In the genomic region with DNA sequence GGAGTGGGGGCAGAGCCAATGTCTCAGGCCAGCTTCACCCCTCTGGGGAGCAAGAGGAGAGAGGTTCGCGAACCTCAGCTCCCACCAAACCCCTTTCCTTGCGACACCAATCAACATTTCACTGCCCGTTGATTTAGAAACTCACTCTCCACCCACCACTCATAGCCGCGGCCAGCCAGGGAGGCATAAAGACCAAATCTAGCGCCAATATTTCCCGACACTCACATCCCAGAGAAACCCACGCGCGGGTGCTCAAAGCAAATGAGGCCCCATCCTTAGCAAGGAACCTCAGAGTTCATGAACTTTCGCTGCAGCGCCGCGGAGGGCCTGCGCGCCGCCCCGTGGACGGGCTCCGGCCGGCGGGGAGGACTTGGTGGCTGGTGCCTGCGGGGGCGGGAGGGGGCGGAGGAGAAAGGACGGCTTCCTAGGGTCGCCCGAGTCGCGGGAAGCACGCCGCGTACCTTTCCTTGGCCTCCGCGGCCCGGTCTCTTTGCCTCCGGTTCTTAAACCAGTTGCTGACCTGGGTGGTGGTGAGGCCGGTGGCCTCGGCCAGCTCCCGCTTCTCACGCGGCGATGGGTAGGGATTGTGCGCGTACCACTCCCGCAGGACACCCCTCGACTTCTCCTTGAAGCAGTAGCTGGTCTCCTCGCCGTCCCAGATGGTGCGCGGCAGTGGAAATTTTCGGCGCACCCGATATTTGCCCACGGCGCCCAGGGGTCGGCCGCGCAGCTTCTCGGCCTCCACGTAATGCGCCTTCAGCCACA, we compare ENCODE assay signal across 8 cellular contexts. TPM values are rescaled to one million over a fixed set of nuclear protein-coding genes. Genes with fewer than 3 reads are reported as not detected.
DNase-seq lines count a peak whose midpoint lies in the region; ATAC-seq, FAIRE-seq and TF ChIP-seq lines count a peak whose summit lies in the region.

No MANE protein-coding gene starts in this region.

- in situ Hi-C loops in K562 (cut with MboI) = no loop called here

- TF ChIP-seq RAD21 in HCT116 (IDR thresholded peaks at IDR 0.05; ENCODE audit: low read depth) (no peak), K562 (CRISPR knock-in tag; conservative IDR thresholded peaks at IDR 0.05 in 1 of 2, IDR thresholded peaks at IDR 0.05 in 1 of 2) (no peak)

- H3K4me3 ChIP-seq in HCT116 (replicated peaks in 1 of 2; ENCODE audit: low read depth in 1 of 2, low read length in 2 of 2) (peak overlapping the region; percentile 50 to 70), K562 (peak overlapping the region; percentile 32; the same call in 1 of the 2 replicates), mesendoderm (ENCODE audit: low read length) (no peak overlapping the region)

- H3K18ac ChIP-seq in mesendoderm (ENCODE audit: low read length) = no peak overlapping the region

- H3K27me3 ChIP-seq in HCT116 (ENCODE audit: insufficient read depth, low read length) = peaks cover 15% of the 10 kb centered on the region; the same call in 1 of the 2 replicates
- peaks cover 0 to 20% of the 10 kb centered on the region in 2 experiments; a peak in 2 of 5 replicates for H3K27me3 ChIP-seq in K562 (ENCODE audit: control insufficient read depth in 2 of 2, insufficient read depth in 2 of 2, low read length in 2 of 2)
- H3K27me3 ChIP-seq in mesendoderm (ENCODE audit: insufficient read depth, low read length, poor library complexity) = peaks cover 59% of the 10 kb centered on the region

- peak overlapping the region; percentile 46; the same call in 1 of the 2 replicates for H3K27ac ChIP-seq in HCT116 (ENCODE audit: low read depth, low read length)
- H3K27ac ChIP-seq in K562 (ENCODE audit: extremely low read depth, low read depth, low read length) = no peak overlapping the region
- H3K27ac ChIP-seq in mesendoderm (ENCODE audit: low read depth, low read length) = no peak overlapping the region

- H2BK15ac ChIP-seq in mesendoderm (replicated peaks; ENCODE audit: low read depth) = no peak overlapping the region

- H3K56ac ChIP-seq in mesendoderm (ENCODE audit: low read length) = peak overlapping the region; percentile 54

- DNase-seq in AG08396 (ENCODE audit: low spot score) = peak; percentile 65
- no peak for DNase-seq in HCT116 (ENCODE audit: low read depth, low spot score)
- peak; percentile 24 to 43 (median 30) for DNase-seq in K562 (ENCODE audit: extremely low read depth in 1 of 4, low spot score in 3 of 4)
- peak; percentile 27 for DNase-seq in mesendoderm
- no peak for DNase-seq in retina
- DNase-seq in OCI-M1 (lab: John Stamatoyannopoulos, UW) = no peak
- no peak for DNase-seq in pons (ENCODE audit: low spot score)
- no peak for DNase-seq in activated effector memory CD4-positive, alpha-beta T cell treated with Interleukin-2 at 50 U/mL for 16 hours

- peak overlapping the region; percentile 85 for H2AFZ ChIP-seq in HCT116 (ENCODE audit: low read depth, low read length, poor library complexity, severe bottlenecking)
- H2AFZ ChIP-seq in K562 (ENCODE audit: low read depth, low read length) = peak overlapping the region; percentile 68

- no peak for FAIRE-seq in K562 (lab: Jason Lieb, UNC)

- no peak overlapping the region for H3K4ac ChIP-seq in mesendoderm (ENCODE audit: low read depth, low read length)

- no peaks in the 10 kb centered on the region for H3K9me1 ChIP-seq in K562 (ENCODE audit: control insufficient read depth, insufficient read depth, low read length)

- H2AK5ac ChIP-seq in mesendoderm (ENCODE audit: low read length) = no peak overlapping the region

- TF ChIP-seq EP300 in K562 (IDR thresholded peaks at IDR 0.05; ENCODE audit: low read length) = no peak

- intact Hi-C loops in HCT116 (cut with micrococcal nuclease) (loop anchor here (5.0 kb wide), 1 partner anchor 74 kb away; a partner anchor contains a TSS), K562 (cut with micrococcal nuclease) (no loop called here)

- H3K4me2 ChIP-seq in HCT116 (ENCODE audit: low read length) = peak overlapping the region; percentile 80
- H3K4me2 ChIP-seq in K562 (ENCODE audit: insufficient read depth, low read length) = peak overlapping the region; percentile 65
- peak overlapping the region; percentile 60 for H3K4me2 ChIP-seq in mesendoderm (ENCODE audit: low read length)

- CTCF ChIA-PET in HCT116 (lab: Charles Lee) = no interaction called here
- CTCF ChIA-PET in K562 (lab: Yijun Ruan, JAX; ENCODE audit: low intra/inter-chr PET ratio) = no interaction called here

- ATAC-seq in HCT116 = no peak; the same call in 1 of the 2 replicates
- ATAC-seq in K562 = peak; percentile 68

- H4K20me1 ChIP-seq in HCT116 (ENCODE audit: insufficient read depth) (no peaks in the 10 kb centered on the region), K562 (replicated peaks; ENCODE audit: control insufficient read depth, insufficient read depth, low read length) (no peaks in the 10 kb centered on the region)

- peaks cover 7% of the 10 kb centered on the region; the same call in 1 of the 2 replicates for H3K79me2 ChIP-seq in HCT116 (ENCODE audit: insufficient read depth, low read length)
- H3K79me2 ChIP-seq in K562 (ENCODE audit: control insufficient read depth, insufficient read depth, low read length) = no peaks in the 10 kb centered on the region
- H3K79me2 ChIP-seq in mesendoderm (ENCODE audit: control insufficient read depth, insufficient read depth, low read length) = no peaks in the 10 kb centered on the region

- 43% methylated on average over 38 of the region's 63 CpGs for WGBS in K562 (ENCODE audit: insufficient coverage, low coverage, missing lambda C conversion rate)
- no CpG with 5 or more reads among the region's 63 CpGs for whole genome bisulfite sequencing in mesendoderm (ENCODE audit: extremely low coverage, insufficient coverage, low lambda C conversion rate)

- BruUV-seq in HCT116 (replicated peaks; lab: Mats Ljungman, UMichigan) = no TSS peak
- no TSS peak for BruUV-seq in K562 (replicated peaks; lab: Mats Ljungman, UMichigan)

- H4K5ac ChIP-seq in mesendoderm (ENCODE audit: low read length) = no peak overlapping the region

- H4K8ac ChIP-seq in mesendoderm (ENCODE audit: low read depth, low read length) = no peak overlapping the region

- no peaks in the 10 kb centered on the region for H3K36me3 ChIP-seq in HCT116 (ENCODE audit: control insufficient read depth in 1 of 2, insufficient read depth in 2 of 2, low read length in 2 of 2)
- H3K36me3 ChIP-seq in K562 (ENCODE audit: control insufficient read depth, insufficient read depth, low read length) = no peaks in the 10 kb centered on the region
- H3K36me3 ChIP-seq in mesendoderm (ENCODE audit: control insufficient read depth, insufficient read depth, low read length) = no peaks in the 10 kb centered on the region

- H3K4me1 ChIP-seq in HCT116 (ENCODE audit: control insufficient read depth in 1 of 2, insufficient read depth in 2 of 2, low read length in 2 of 2) = peaks cover 3 to 22% of the 10 kb centered on the region in 2 experiments; a peak in 2 of 4 replicates
- H3K4me1 ChIP-seq in K562 (replicated peaks in 1 of 2; ENCODE audit: control insufficient read depth in 2 of 2, insufficient read depth in 2 of 2, low read length in 2 of 2) = peaks cover 0 to 23% of the 10 kb centered on the region in 2 experiments; a peak in 2 of 5 replicates
- peaks cover 13% of the 10 kb centered on the region for H3K4me1 ChIP-seq in mesendoderm (ENCODE audit: control insufficient read depth, low read depth, low read length)

- H3K9me3 ChIP-seq in HCT116 (ENCODE audit: control insufficient read depth in 1 of 2, insufficient read depth in 1 of 2, low read depth in 1 of 2, low read length in 2 of 2) (no peaks in the 10 kb centered on the region), K562 (replicated peaks; ENCODE audit: control insufficient read depth, insufficient read depth, low read depth, low read length) (no peaks in the 10 kb centered on the region)

- TF ChIP-seq CTCF in HCT116 (IDR thresholded peaks at IDR 0.05 in 2 of 3, conservative IDR thresholded peaks at IDR 0.05 in 1 of 3; ENCODE audit: borderline replicate concordance in 1 of 3, insufficient read depth in 1 of 3, low read depth in 2 of 3, low read length in 2 of 3) (no peak), K562 (IDR thresholded peaks at IDR 0.05 in 2 of 3, conservative IDR thresholded peaks at IDR 0.05 in 1 of 3; ENCODE audit: insufficient read depth in 2 of 3, low read depth in 1 of 3, low read length in 3 of 3) (0 out of 6 replicates have a peak, but pooled peaks of 1 of the 3 experiments have one; percentile 24)

- H3K79me1 ChIP-seq in mesendoderm (ENCODE audit: low read length) = no peaks in the 10 kb centered on the region

- no peaks in the 10 kb centered on the region for H3K9me2 ChIP-seq in HCT116 (ENCODE audit: insufficient read depth)

- H3K23ac ChIP-seq in mesendoderm (ENCODE audit: low read length) = peak overlapping the region; percentile 6

- no peak overlapping the region for H2BK5ac ChIP-seq in mesendoderm (ENCODE audit: low read length)

- POLR2A ChIA-PET in HCT116 (lab: Charles Lee) = no interaction called here
- POLR2A ChIA-PET in K562 (lab: Yijun Ruan, JAX) = no interaction called here

- H2BK120ac ChIP-seq in mesendoderm (ENCODE audit: low read depth, low read length) = no peak overlapping the region

- peak overlapping the region; percentile 59 for H3K9ac ChIP-seq in HCT116 (ENCODE audit: low read length)
- peak overlapping the region in 1 of 2 experiments; percentile 64; a peak in 2 of 4 replicates for H3K9ac ChIP-seq in K562 (ENCODE audit: insufficient read depth in 1 of 2, low read depth in 2 of 2, low read length in 2 of 2)
- H3K9ac ChIP-seq in mesendoderm (ENCODE audit: low read length) = no peak overlapping the region

- RAD21 ChIA-PET in HCT116 (lab: Charles Lee; ENCODE audit: low non-redundant PET in 1 of 2, low total read pairs in 2 of 2, uncharacterized antibody in 2 of 2, unreplicated experiment in 2 of 2) = no interaction called here

- TF ChIP-seq POLR2A in HCT116 (IDR thresholded peaks at IDR 0.05; ENCODE audit: borderline replicate concordance, extremely low read depth, insufficient read depth, insufficient read length) (no peak), K562 (conservative IDR thresholded peaks at IDR 0.05) (no peak)

RNA-seq across cellular contexts. Expression of a gene that starts 0.9 kb away (rescaled TPM):
- total RNA-seq in HCT116 (2021; ENCODE audit: unreplicated experiment) (2.5 TPM), K562 (2014; rRNA removed) (0.65 and 0.73 TPM in 2 replicates), K562 (2014; rRNA removed; fragmentation: Illumina TruSeq; extraction: Trizol) (0.45 and 0.47 TPM in 2 replicates), K562 (2015; rRNA removed; fragmentation: Illumina TruSeq; extraction: Trizol) (0.45 and 0.80 TPM in 2 replicates), K562 (2021) (0.49 and 0.76 TPM in 2 replicates)
- 1.0 and 1.1 TPM in 2 replicates for polyA plus RNA-seq in HCT116 (2012)
- 0.30 and 0.49 TPM in 2 replicates for total RNA-seq in K562 (2011; cell fraction: chromatin; rRNA removed; ENCODE audit: low replicate concordance)
- 0.33 and 0.39 TPM in 2 replicates for total RNA-seq in K562 (2011; cell fraction: nucleolus; rRNA removed)
- total RNA-seq in K562 (2011; cell fraction: nucleoplasm; rRNA removed) = 0.44 and 0.84 TPM in 2 replicates
- polyA plus RNA-seq in K562 (2011; rRNA removed) (0.40 and 1.1 TPM in 2 replicates), K562 (2014; fragmentation: Illumina TruSeq; extraction: Trizol) (0.45 and 0.55 TPM in 2 replicates), K562 (2014; fragmentation: Nextera tagmentation; extraction: Ambion mirVana) (under 1 TPM; 0.28 to 0.30 TPM), K562 (2014; rRNA removed) (0.08 and 0.27 TPM in 2 replicates)
- polyA plus RNA-seq in K562 (2011; cell fraction: cytosol; rRNA removed) = 0.40 and 0.78 TPM in 2 replicates
- 0.31 and 1.1 TPM in 2 replicates for polyA plus RNA-seq in K562 (2011; cell fraction: nucleus; rRNA removed)
- 0.46 and 0.47 TPM in 2 replicates for polyA plus RNA-seq in K562 (2012)
- 0.35 and 1.3 TPM in 2 replicates for polyA minus RNA-seq in K562 (2011; rRNA and poly(A)+ RNA removed)
- 0.29 and 2.6 TPM in 2 replicates for polyA minus RNA-seq in K562 (2011; cell fraction: cytosol; rRNA and poly(A)+ RNA removed)
- polyA minus RNA-seq in K562 (2011; cell fraction: nucleus; rRNA and poly(A)+ RNA removed) = 0.54 and 4.0 TPM in 2 replicates
- polyA plus RNA-seq in mesendoderm (2013, experiment 1 of 2) = 0.21 TPM
- 0.17 TPM for polyA plus RNA-seq in mesendoderm (2013, experiment 2 of 2)

Comparison
In these comparisons a context has a peak if more than half of its experiments do, and no peak if none do; other contexts are left out.
1. DNase-seq: peak in AG08396 (single experiment), K562 (4 of 4) and mesendoderm (single experiment); none in HCT116 (single experiment), retina (single experiment), OCI-M1 (single experiment), pons (single experiment) and activated effector memory CD4-positive, alpha-beta T cell treated with Interleukin-2 at 50 U/mL for 16 hours (single experiment).
2. Peak in every context shown above with its lines, with median percentiles within 50 percentile points of each other: H3K4me2 ChIP-seq.